1 cellular context compared by ENCODE assay signal in genomic region chr7:70710011-70710480, GRCh38.
TF ChIP-seq lines count a peak whose summit lies in the region.

No MANE protein-coding gene starts in this region.

TF ChIP-seq in GM12878, 131 proteins besides CTCF, POLR2A, EP300 and RAD21 (continued from another document):
- TF ChIP-seq SKIL (IDR thresholded peaks at IDR 0.05; ENCODE audit: low read depth, poor library complexity, severe bottlenecking) = peak; percentile 27
- 0 out of 2 replicates have a peak, but pooled peaks have one; percentile 20 for TF ChIP-seq RUNX3 (IDR thresholded peaks at IDR 0.05; ENCODE audit: low read length)
- TF ChIP-seq SUZ12 (IDR thresholded peaks at IDR 0.05; ENCODE audit: unreplicated experiment) = no peak
- no peak for TF ChIP-seq IRF5 (IDR thresholded peaks at IDR 0.05; ENCODE audit: borderline replicate concordance)
- peak; percentile 55; the same call in 1 of the 2 replicates for TF ChIP-seq ZNF24 (IDR thresholded peaks at IDR 0.05)
- no peak for TF ChIP-seq FOXM1 (IDR thresholded peaks at IDR 0.05; ENCODE audit: low read depth, low read length)
- no peak for TF ChIP-seq SREBF1 (IDR thresholded peaks at IDR 0.05; ENCODE audit: low read length)
- TF ChIP-seq PAX5 (IDR thresholded peaks at IDR 0.05; ENCODE audit: borderline replicate concordance, low read depth, low read length) = 0 out of 2 replicates have a peak, but pooled peaks have one; percentile 27
- TF ChIP-seq ZNF687 (IDR thresholded peaks at IDR 0.05) = peak; percentile 52; the same call in 1 of the 2 replicates
- TF ChIP-seq KLF5 (IDR thresholded peaks at IDR 0.05; ENCODE audit: partially characterized antibody) = no peak
- peak; percentile 34; the same call in 1 of the 2 replicates for TF ChIP-seq NR2F1 (conservative IDR thresholded peaks at IDR 0.05)
- no peak for TF ChIP-seq NFIC (IDR thresholded peaks at IDR 0.05; ENCODE audit: low read depth, low read length)
- peak; percentile 83 for TF ChIP-seq PBX3 (IDR thresholded peaks at IDR 0.05; ENCODE audit: insufficient replicate concordance, low read depth, low read length)
- no peak for TF ChIP-seq BCL11A (IDR thresholded peaks at IDR 0.05; ENCODE audit: low read depth, low read length)
- no peak for TF ChIP-seq ZNF592 (IDR thresholded peaks at IDR 0.05)
- TF ChIP-seq BACH1 (IDR thresholded peaks at IDR 0.05; ENCODE audit: borderline replicate concordance) = peak; percentile 16; the same call in 1 of the 2 replicates
- TF ChIP-seq POU2F2 (IDR thresholded peaks at IDR 0.05; ENCODE audit: borderline replicate concordance, low read depth, low read length) = 0 out of 3 replicates have a peak, but pooled peaks have one; percentile 9
- no peak for TF ChIP-seq STAT1 (conservative IDR thresholded peaks at IDR 0.05)
- TF ChIP-seq CHD2 (IDR thresholded peaks at IDR 0.05; ENCODE audit: borderline replicate concordance, low read depth, low read length) = no peak
- no peak for TF ChIP-seq MEF2B (IDR thresholded peaks at IDR 0.05; ENCODE audit: partially characterized antibody, poor library complexity, severe bottlenecking)
- TF ChIP-seq MXI1 (IDR thresholded peaks at IDR 0.05; ENCODE audit: low read depth, low read length) = peak; percentile 35; the same call in 1 of the 2 replicates
- peak; percentile 44 to 50; a peak in 2 of 4 replicates for TF ChIP-seq IKZF2 (IDR thresholded peaks at IDR 0.05)
- TF ChIP-seq TCF3 (IDR thresholded peaks at IDR 0.05; ENCODE audit: borderline replicate concordance, insufficient read depth, low read depth, low read length) = 0 out of 2 replicates have a peak, but pooled peaks have one; percentile 33
- peak in 1 of 2 experiments; percentile 31; a peak in 1 of 4 replicates for TF ChIP-seq BHLHE40 (IDR thresholded peaks at IDR 0.05; ENCODE audit: borderline replicate concordance in 1 of 2, low read depth in 2 of 2, low read length in 1 of 2)
- no peak for TF ChIP-seq ZNF622 (IDR thresholded peaks at IDR 0.05)
